In the genomic region with DNA sequence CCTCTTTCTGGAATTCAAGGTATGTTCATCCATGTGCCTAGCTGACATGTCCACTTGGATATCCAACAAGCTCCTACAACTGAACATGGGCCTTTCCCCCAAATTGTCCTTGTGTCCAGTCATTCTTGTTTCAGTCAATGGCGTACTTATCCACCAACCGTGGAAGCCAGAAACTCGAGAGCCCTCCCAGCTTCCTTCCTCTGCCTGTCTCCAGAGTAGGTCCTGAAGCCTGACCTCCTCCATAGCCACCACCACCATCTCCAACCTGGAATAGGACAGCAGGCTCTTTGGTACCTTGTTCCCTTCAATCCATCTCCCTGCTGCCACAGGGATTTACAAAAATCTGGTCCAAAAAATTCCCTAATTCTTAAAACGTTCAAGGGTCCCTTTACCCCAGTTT, we compare ENCODE assay signal across 1 cellular context.
TF ChIP-seq lines count a peak whose summit lies in the region.

No MANE protein-coding gene starts in this region.

TF ChIP-seq in H1, 55 proteins besides CTCF, POLR2A, EP300 and RAD21 (continued from another document):
- TF ChIP-seq TAF7 (optimal IDR thresholded peaks at IDR 0.05; ENCODE audit: borderline replicate concordance, low read depth, low read length): no peak
- no peak for TF ChIP-seq CBX8 (IDR thresholded peaks at IDR 0.05; ENCODE audit: borderline replicate concordance, low read depth, low read length)
- no peak for TF ChIP-seq HDAC2 (IDR thresholded peaks at IDR 0.05; ENCODE audit: borderline replicate concordance in 1 of 2, low read depth in 2 of 2, low read length in 2 of 2)
- no peak for TF ChIP-seq SIX5 (IDR thresholded peaks at IDR 0.05; ENCODE audit: low read depth, low read length)
- TF ChIP-seq, protein P1, sequence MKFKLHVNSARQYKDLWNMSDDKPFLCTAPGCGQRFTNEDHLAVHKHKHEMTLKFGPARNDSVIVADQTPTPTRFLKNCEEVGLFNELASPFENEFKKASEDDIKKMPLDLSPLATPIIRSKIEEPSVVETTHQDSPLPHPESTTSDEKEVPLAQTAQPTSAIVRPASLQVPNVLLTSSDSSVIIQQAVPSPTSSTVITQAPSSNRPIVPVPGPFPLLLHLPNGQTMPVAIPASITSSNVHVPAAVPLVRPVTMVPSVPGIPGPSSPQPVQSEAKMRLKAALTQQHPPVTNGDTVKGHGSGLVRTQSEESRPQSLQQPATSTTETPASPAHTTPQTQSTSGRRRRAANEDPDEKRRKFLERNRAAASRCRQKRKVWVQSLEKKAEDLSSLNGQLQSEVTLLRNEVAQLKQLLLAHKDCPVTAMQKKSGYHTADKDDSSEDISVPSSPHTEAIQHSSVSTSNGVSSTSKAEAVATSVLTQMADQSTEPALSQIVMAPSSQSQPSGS (IDR thresholded peaks at IDR 0.05; ENCODE audit: low read length): no peak
- TF ChIP-seq SIRT6 (IDR thresholded peaks at IDR 0.05; ENCODE audit: low read length): no peak
- TF ChIP-seq RXRA (IDR thresholded peaks at IDR 0.05; ENCODE audit: insufficient read depth, low read depth, low read length): no peak
- no peak for TF ChIP-seq POU5F1 (IDR thresholded peaks at IDR 0.05; ENCODE audit: low read depth, low read length)
- TF ChIP-seq FOSL1 (IDR thresholded peaks at IDR 0.05; ENCODE audit: insufficient read depth, low read depth, low read length): no peak
- TF ChIP-seq, protein P2, sequence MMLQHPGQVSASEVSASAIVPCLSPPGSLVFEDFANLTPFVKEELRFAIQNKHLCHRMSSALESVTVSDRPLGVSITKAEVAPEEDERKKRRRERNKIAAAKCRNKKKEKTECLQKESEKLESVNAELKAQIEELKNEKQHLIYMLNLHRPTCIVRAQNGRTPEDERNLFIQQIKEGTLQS (IDR thresholded peaks at IDR 0.05; ENCODE audit: insufficient read depth, low read depth, low read length): no peak
